10 cellular contexts compared by ENCODE assay signal in the genomic region with DNA sequence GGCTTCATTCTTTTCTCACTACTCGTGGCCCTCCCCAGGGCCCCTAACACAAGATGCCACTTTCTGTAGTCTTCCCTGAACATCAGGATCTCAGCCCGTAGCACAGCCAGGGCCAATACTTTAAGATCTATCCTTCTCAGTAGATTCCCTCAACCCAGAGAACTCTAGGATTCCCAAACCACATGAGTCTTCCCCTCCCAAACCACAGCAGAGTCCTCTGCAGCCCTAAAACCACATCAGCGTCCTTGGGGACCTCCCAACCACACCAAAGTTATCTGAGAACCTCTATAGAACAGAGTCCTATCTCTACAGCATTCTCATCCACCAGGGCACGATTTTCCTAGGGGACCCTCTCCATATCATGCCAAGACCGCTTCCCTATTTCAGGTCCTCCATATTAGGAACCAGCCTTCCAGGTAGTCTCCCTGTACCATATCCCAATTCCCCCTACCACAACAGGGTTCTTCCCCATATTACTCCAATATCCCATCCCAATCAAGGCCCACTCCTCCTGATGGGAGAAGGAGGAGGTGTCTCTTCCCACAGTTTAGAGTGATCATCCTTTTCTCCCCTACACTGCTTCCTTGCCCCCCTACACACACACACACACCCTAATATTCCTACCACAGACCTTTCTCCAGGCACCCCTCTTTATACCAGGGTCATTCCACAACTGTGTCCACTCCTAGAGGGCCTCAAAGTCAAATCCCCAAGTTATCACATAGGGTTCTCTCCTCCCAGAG. TPM values are rescaled to one million over a fixed set of nuclear protein-coding genes. Genes with fewer than 3 reads are reported as not detected.
A peak's percentile ranks its signal among the peaks of the same experiment; 100 is the strongest.
DNase-seq lines count a peak whose midpoint lies in the region; ATAC-seq and TF ChIP-seq lines count a peak whose summit lies in the region.
"Had no signal": no experiment of that assay in that cellular context is flagged by ENCODE, and none has a peak within 500 bp of the region (broad histone marks: within the 10 kb centered on the region; RNA-seq: fewer than 3 reads in every experiment).

No MANE protein-coding gene starts in this region.

- no peaks in the 10 kb centered on the region for H3K27me3 Mint-ChIP-seq in CD4-positive, alpha-beta memory T cell

- POLR2A ChIA-PET in CD4-positive, alpha-beta memory T cell (lab: Charles Lee; ENCODE audit: partially characterized antibody), result interaction anchor here (2.1 to 3.9 kb wide), 3 partner anchors 8 to 138 kb away, joined by 21 to 96 read pairs (median 46); partner anchors contain the start of genes FBL and PSMC4

- peaks cover 46 to 65% of the 10 kb centered on the region in 2 donors for H3K36me3 Mint-ChIP-seq in CD4-positive, alpha-beta memory T cell

- CTCF ChIA-PET in CD4-positive, alpha-beta memory T cell (lab: Charles Lee; ENCODE audit: partially characterized antibody), result interaction anchor here (1.8 to 2.2 kb wide), 2 partner anchors 40 to 138 kb away, joined by 16 to 20 read pairs; partner anchors contain the start of gene PSMC4

- intact Hi-C loops in CD4-positive, alpha-beta memory T cell (cut with micrococcal nuclease), result loop anchor here (5.0 kb wide), 1 partner anchor 385 kb away; the partner anchor contains the start of gene SUPT5H

- peaks cover 0 to 2% (median 0%) of the 10 kb centered on the region in 8 donors for H3K9me3 Mint-ChIP-seq in CD4-positive, alpha-beta memory T cell

- in situ Hi-C loops in ACHN (cut with HindIII; ENCODE audit: low pct_ligation_motif_present, low pct_unique_long_range_greater_than_20kb, low sequenced_read_pairs), result no loop called here

- peak overlapping the region; percentile 82 for H3K4me2 ChIP-seq in osteoblast (ENCODE audit: insufficient read depth, low read length)

- TF ChIP-seq CTCF in RWPE2 (IDR thresholded peaks at IDR 0.05; ENCODE audit: poor library complexity, severe bottlenecking) (no peak), epithelial cell of proximal tubule (conservative IDR thresholded peaks at IDR 0.05; ENCODE audit: low read depth, low read length) (no peak), osteoblast (IDR thresholded peaks at IDR 0.05; ENCODE audit: extremely low read depth, low read depth, low read length) (no peak)

- no peak for ATAC-seq in RWPE2 (ENCODE audit: low read depth)

- H3K27ac Mint-ChIP-seq in CD4-positive, alpha-beta memory T cell, result peak overlapping the region; percentile 77 to 97 (median 94)

- H3K79me2 ChIP-seq in osteoblast (ENCODE audit: insufficient read depth, low read length), result peaks cover 22% of the 10 kb centered on the region

- H3K9me3 ChIP-seq in CD4-positive, alpha-beta memory T cell (ENCODE audit: control insufficient read depth in 1 of 2, low read length in 2 of 2), result no peaks in the 10 kb centered on the region
- H3K9me3 ChIP-seq in RWPE2 (ENCODE audit: severe bottlenecking) (no peaks in the 10 kb centered on the region), osteoblast (ENCODE audit: low read depth, low read length) (no peaks in the 10 kb centered on the region)

- peak overlapping the region; percentile 76 to 90 (median 86) for H3K4me3 Mint-ChIP-seq in CD4-positive, alpha-beta memory T cell

- no peak overlapping the region for H2AFZ ChIP-seq in osteoblast (ENCODE audit: low read length)

- H3K4me1 Mint-ChIP-seq in CD4-positive, alpha-beta memory T cell, result peaks cover 25 to 49% (median 34%) of the 10 kb centered on the region in 4 donors

- peaks cover 22% of the 10 kb centered on the region for H4K20me1 ChIP-seq in osteoblast (ENCODE audit: insufficient read depth, low read length)

- peak overlapping the region in 1 of 2 donors; percentile 98 for H3K4me3 ChIP-seq in CD4-positive, alpha-beta memory T cell (ENCODE audit: low read length in 2 of 2)
- peak overlapping the region; percentile 72 for H3K4me3 ChIP-seq in RWPE2 (ENCODE audit: severe bottlenecking)
- H3K4me3 ChIP-seq in epithelial cell of proximal tubule (ENCODE audit: low read depth, low read length), result peak overlapping the region; percentile 86
- peak overlapping the region; percentile 94 for H3K4me3 ChIP-seq in osteoblast (ENCODE audit: insufficient read depth, low read length)

- peaks cover 38% of the 10 kb centered on the region for H3K36me3 ChIP-seq in CD4-positive, alpha-beta memory T cell (ENCODE audit: insufficient read depth, low read length)
- H3K36me3 ChIP-seq in RWPE2 (ENCODE audit: low read depth), result peaks cover 57% of the 10 kb centered on the region
- peaks cover 61% of the 10 kb centered on the region for H3K36me3 ChIP-seq in osteoblast (ENCODE audit: insufficient read depth, low read length)

- peak overlapping the region; percentile 91 for H3K27ac ChIP-seq in CD4-positive, alpha-beta memory T cell (ENCODE audit: low read depth, low read length)
- H3K27ac ChIP-seq in RWPE2 (ENCODE audit: poor library complexity, severe bottlenecking), result peak overlapping the region; percentile 52
- H3K27ac ChIP-seq in osteoblast (ENCODE audit: low read depth, low read length), result peak overlapping the region; percentile 20

- peaks cover 39% of the 10 kb centered on the region for H3K4me1 ChIP-seq in CD4-positive, alpha-beta memory T cell (ENCODE audit: insufficient read depth, low read length)
- no peaks in the 10 kb centered on the region for H3K4me1 ChIP-seq in RWPE2 (ENCODE audit: insufficient read depth, poor library complexity, severe bottlenecking)
- H3K4me1 ChIP-seq in osteoblast (ENCODE audit: insufficient read depth, low read length), result peaks cover 16% of the 10 kb centered on the region

- no peaks in the 10 kb centered on the region for H3K27me3 ChIP-seq in CD4-positive, alpha-beta memory T cell (ENCODE audit: insufficient read depth, low read length)
- H3K27me3 ChIP-seq in RWPE2 (ENCODE audit: insufficient read depth, poor library complexity, severe bottlenecking) (no peaks in the 10 kb centered on the region), osteoblast (ENCODE audit: insufficient read depth, low read length) (no peaks in the 10 kb centered on the region)

- DNase-seq in CD4-positive, alpha-beta memory T cell, result no peak
- peak; percentile 7 for DNase-seq in RWPE2 (ENCODE audit: low spot score)
- no peak for DNase-seq in epithelial cell of proximal tubule (ENCODE audit: low read depth)
- DNase-seq in osteoblast (ENCODE audit: insufficient read length, low spot score, missing footprints), result peak; percentile 95
- DNase-seq in middle frontal gyrus (ENCODE audit: extremely low spot score, low spot score), result no peak
- no peak for DNase-seq in AG08395 (ENCODE audit: low spot score)
- DNase-seq in NCI-H1092 (lab: John Stamatoyannopoulos, UW), result no peak
- no peak for DNase-seq in ACHN

RNA-seq across cellular contexts. Expression of gene DYRK1B, which starts 1.4 kb away (rescaled TPM):
- total RNA-seq in CD4-positive, alpha-beta memory T cell, result 10 to 100 TPM; 28.4 to 30.9 TPM
- 10 to 100 TPM in 1 of 2 donors, 1 to 10 TPM in 1; 7.0 to 15.0 TPM for polyA plus RNA-seq in CD4-positive, alpha-beta memory T cell
- 5.7 and 15.5 TPM in 2 replicates for total RNA-seq in epithelial cell of proximal tubule
- total RNA-seq in osteoblast, result 17.1 and 19.5 TPM in 2 replicates

RNA-seq across cellular contexts. Expression of gene FBL, which starts 13.7 kb away (rescaled TPM):
- 100 to 1,000 TPM; 282 to 295 TPM for total RNA-seq in CD4-positive, alpha-beta memory T cell
- 100 to 1,000 TPM; 173 to 174 TPM for polyA plus RNA-seq in CD4-positive, alpha-beta memory T cell
- 187 and 237 TPM in 2 replicates for total RNA-seq in epithelial cell of proximal tubule
- 69.0 and 87.2 TPM in 2 replicates for total RNA-seq in osteoblast

RNA-seq across cellular contexts. Expression of gene LEUTX, which starts 53.9 kb away (rescaled TPM):
- total RNA-seq in CD4-positive, alpha-beta memory T cell, result not detected
- not detected for polyA plus RNA-seq in CD4-positive, alpha-beta memory T cell
- total RNA-seq in epithelial cell of proximal tubule (not detected in 2 replicates), osteoblast (not detected in 2 replicates)
- total RNA-seq: lung microvascular endothelial cell, RPMI7951 had no signal

Comparison
In these comparisons a context has a peak if more than half of its experiments do, and no peak if none do; other contexts are left out.
1. DNase-seq: peak in RWPE2 (single experiment) and osteoblast (single experiment); none in CD4-positive, alpha-beta memory T cell (0 of 5), epithelial cell of proximal tubule (single experiment), middle frontal gyrus (single experiment), AG08395 (single experiment), NCI-H1092 (single experiment) and ACHN (single experiment).
2. H3K27ac ChIP-seq: peak in every context shown above with its lines; median percentile 91 in CD4-positive, alpha-beta memory T cell; 52 in RWPE2; 20 in osteoblast.